8 cellular contexts compared by ENCODE assay signal in genomic region chr12:118061876-118062791, GRCh38. TPM values are rescaled to one million over a fixed set of nuclear protein-coding genes. Genes with fewer than 3 reads are reported as not detected.
DNase-seq lines count a peak whose midpoint lies in the region; ATAC-seq lines count a peak whose summit lies in the region.

No MANE protein-coding gene starts in this region.

- peaks cover 45% of the 10 kb centered on the region for H3K4me1 Mint-ChIP-seq in activated naive CD4-positive, alpha-beta T cell treated with anti-CD3 and anti-CD28 coated beads for 36 hours (ENCODE audit: low read depth)
- peaks cover 55% of the 10 kb centered on the region for H3K4me1 Mint-ChIP-seq in activated naive CD8-positive, alpha-beta T cell treated with anti-CD3 and anti-CD28 coated beads, Interleukin-2, amount 50 U/mL, for 24 hours

- H3K4me3 Mint-ChIP-seq in activated naive CD4-positive, alpha-beta T cell treated with anti-CD3 and anti-CD28 coated beads for 36 hours = peak overlapping the region; percentile 90
- peak overlapping the region; percentile 88 for H3K4me3 Mint-ChIP-seq in activated naive CD8-positive, alpha-beta T cell treated with anti-CD3 and anti-CD28 coated beads, Interleukin-2, amount 50 U/mL, for 24 hours

- peak overlapping the region; percentile 91 for H3K27ac Mint-ChIP-seq in activated naive CD4-positive, alpha-beta T cell treated with anti-CD3 and anti-CD28 coated beads for 36 hours
- peak overlapping the region; percentile 93 for H3K27ac Mint-ChIP-seq in activated naive CD8-positive, alpha-beta T cell treated with anti-CD3 and anti-CD28 coated beads, Interleukin-2, amount 50 U/mL, for 24 hours

- H3K27me3 Mint-ChIP-seq in activated naive CD4-positive, alpha-beta T cell treated with anti-CD3 and anti-CD28 coated beads for 36 hours (ENCODE audit: low read depth) = peaks cover 8% of the 10 kb centered on the region
- peaks cover 7% of the 10 kb centered on the region for H3K27me3 Mint-ChIP-seq in activated naive CD8-positive, alpha-beta T cell treated with anti-CD3 and anti-CD28 coated beads, Interleukin-2, amount 50 U/mL, for 24 hours

- intact Hi-C loops in activated naive CD4-positive, alpha-beta T cell treated with anti-CD3 and anti-CD28 coated beads for 36 hours (cut with micrococcal nuclease) = loop anchor here (1.0 to 5.0 kb wide), 7 partner anchors 27 to 315 kb away; partner anchors contain the start of genes KSR2, PEBP1, RFC5 and SUDS3
- intact Hi-C loops in Right ventricle myocardium superior (cut with DNase I) = no loop called here

- peak; percentile 26 for DNase-seq in activated naive CD4-positive, alpha-beta T cell treated with anti-CD3 and anti-CD28 coated beads for 36 hours
- no peak for DNase-seq in activated naive CD4-positive, alpha-beta T cell treated with anti-CD3 and anti-CD28 coated beads, Interleukin-2, amount 50 U/mL, for 16 hours
- DNase-seq in NCI-H146 treated with DMSO at 0.1 percent for 48 hours (lab: John Stamatoyannopoulos, UW; ENCODE audit: unreplicated experiment) (peak; percentile 70), Right ventricle myocardium superior (no peak), nucleus accumbens (lab: John Stamatoyannopoulos, UW) (peak in 41 of 56 donors; percentile 4 to 48 (median 22)), KG1 (lab: John Stamatoyannopoulos, UW) (no peak)
- DNase-seq in activated naive CD8-positive, alpha-beta T cell treated with anti-CD3 and anti-CD28 coated beads, Interleukin-2, amount 50 U/mL, for 24 hours = peak; percentile 25
- DNase-seq in effector CD8-positive, alpha-beta T cell (lab: John Stamatoyannopoulos, UW) = no peak

- H3K9me3 Mint-ChIP-seq in activated naive CD4-positive, alpha-beta T cell treated with anti-CD3 and anti-CD28 coated beads for 36 hours = no peaks in the 10 kb centered on the region
- no peaks in the 10 kb centered on the region for H3K9me3 Mint-ChIP-seq in activated naive CD8-positive, alpha-beta T cell treated with anti-CD3 and anti-CD28 coated beads, Interleukin-2, amount 50 U/mL, for 24 hours

- ATAC-seq in activated naive CD8-positive, alpha-beta T cell treated with anti-CD3 and anti-CD28 coated beads, Interleukin-2, amount 50 U/mL, for 24 hours = no peak
- peak; percentile 62 for ATAC-seq in Right ventricle myocardium superior (ENCODE audit: poor library complexity)

- no peaks in the 10 kb centered on the region for H3K36me3 Mint-ChIP-seq in activated naive CD4-positive, alpha-beta T cell treated with anti-CD3 and anti-CD28 coated beads for 36 hours (ENCODE audit: low read depth)
- peaks cover 7% of the 10 kb centered on the region for H3K36me3 Mint-ChIP-seq in activated naive CD8-positive, alpha-beta T cell treated with anti-CD3 and anti-CD28 coated beads, Interleukin-2, amount 50 U/mL, for 24 hours (ENCODE audit: low read depth)

- CTCF ChIA-PET in activated naive CD4-positive, alpha-beta T cell treated with anti-CD3 and anti-CD28 coated beads for 36 hours (lab: Charles Lee) = no interaction called here

RNA-seq across cellular contexts. Expression of gene WSB2, which starts 1.2 kb away (rescaled TPM):
- 10 to 100 TPM; 31.0 to 31.7 TPM for total RNA-seq in activated naive CD4-positive, alpha-beta T cell treated with anti-CD3 and anti-CD28 coated beads for 36 hours
- 98.1 TPM for total RNA-seq in Right ventricle myocardium superior

RNA-seq across cellular contexts. Expression of gene VSIG10, which starts 41.7 kb away (rescaled TPM):
- 1 to 10 TPM; 1.7 to 2.4 TPM for total RNA-seq in activated naive CD4-positive, alpha-beta T cell treated with anti-CD3 and anti-CD28 coated beads for 36 hours
- 12.0 TPM for total RNA-seq in Right ventricle myocardium superior

RNA-seq across cellular contexts. Expression of gene RFC5, which starts 45.6 kb away (rescaled TPM):
- 10 to 100 TPM; 62.0 to 62.5 TPM for total RNA-seq in activated naive CD4-positive, alpha-beta T cell treated with anti-CD3 and anti-CD28 coated beads for 36 hours
- total RNA-seq in Right ventricle myocardium superior = 3.5 TPM

Comparison
In these comparisons a context has a peak if more than half of its experiments do, and no peak if none do; other contexts are left out.
1. DNase-seq: peak in activated naive CD4-positive, alpha-beta T cell treated with anti-CD3 and anti-CD28 coated beads for 36 hours (single experiment), NCI-H146 treated with DMSO at 0.1 percent for 48 hours (single experiment), activated naive CD8-positive, alpha-beta T cell treated with anti-CD3 and anti-CD28 coated beads, Interleukin-2, amount 50 U/mL, for 24 hours (single experiment) and nucleus accumbens (41 of 56); none in activated naive CD4-positive, alpha-beta T cell treated with anti-CD3 and anti-CD28 coated beads, Interleukin-2, amount 50 U/mL, for 16 hours (single experiment), Right ventricle myocardium superior (single experiment), effector CD8-positive, alpha-beta T cell (single experiment) and KG1 (single experiment).
2. RNA of gene RFC5, which starts 45.6 kb away (total RNA-seq): 62.0 to 62.5 TPM in activated naive CD4-positive, alpha-beta T cell treated with anti-CD3 and anti-CD28 coated beads for 36 hours; 3.5 TPM in Right ventricle myocardium superior (single experiment); every median in the first group is over 10 times any median in the second.